In the genomic region with DNA sequence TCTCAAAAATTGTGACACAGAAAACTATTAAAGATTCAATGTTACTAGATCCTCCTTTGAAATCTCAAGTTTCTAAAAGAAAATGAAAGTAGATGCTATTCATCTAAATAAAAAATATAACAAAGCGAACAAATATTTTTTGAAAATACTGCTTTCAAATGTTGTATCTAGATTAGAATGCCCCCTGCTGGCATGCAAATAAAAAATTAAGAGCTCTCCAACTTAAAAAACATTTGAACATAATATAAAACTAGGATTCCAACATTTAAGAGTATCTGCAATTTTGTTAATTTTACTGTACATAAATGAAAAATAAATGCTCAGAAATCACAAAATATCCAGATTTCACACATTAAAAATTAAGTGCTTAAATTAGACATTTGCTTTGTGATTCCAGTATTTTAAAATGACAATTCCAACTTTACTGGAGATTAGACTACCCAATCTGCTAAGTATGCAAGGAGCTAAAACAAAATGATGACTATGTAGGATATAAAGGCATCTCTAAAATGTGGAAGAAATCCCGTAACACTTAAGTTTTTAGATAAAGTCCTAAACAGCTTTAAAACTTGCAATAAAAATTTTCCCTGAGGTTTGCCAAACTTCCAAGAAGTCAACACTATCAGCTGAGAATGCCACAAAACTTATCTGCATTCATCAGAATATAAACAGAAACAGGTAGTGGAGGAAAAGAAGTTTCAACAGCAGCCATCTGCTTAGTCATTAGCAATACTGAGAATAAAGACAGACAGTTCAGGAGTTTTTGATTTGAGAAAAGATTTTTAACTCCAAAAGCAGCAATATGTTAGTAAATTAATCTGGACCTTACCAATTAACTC, we compare ENCODE assay signal across 8 cellular contexts. TPM values are rescaled to one million over a fixed set of nuclear protein-coding genes. Genes with fewer than 3 reads are reported as not detected.
DNase-seq lines count a peak whose midpoint lies in the region; ATAC-seq, FAIRE-seq and TF ChIP-seq lines count a peak whose summit lies in the region.

No MANE protein-coding gene starts in this region.

- POLR2A ChIA-PET in A549 (lab: Yijun Ruan, JAX), result interaction anchor here (1.0 kb wide), 1 partner anchor 78 kb away, joined by 3 read pairs; no protein-coding TSS in a partner anchor

- ATAC-seq in A549 (no peak), HG03045 (IDR thresholded peaks at IDR 0.05; ENCODE audit: unreplicated experiment) (no peak)

- DNase-seq in A549 (ENCODE audit: low read depth in 1 of 2, low spot score in 1 of 2) (no peak), right atrium auricular region (ENCODE audit: low spot score) (no peak), DMS153 (lab: John Stamatoyannopoulos, UW) (no peak), NCI-H146 treated with DMSO at 0.1 percent for 48 hours (lab: John Stamatoyannopoulos, UW; ENCODE audit: unreplicated experiment) (no peak), NCI-H2029 (lab: John Stamatoyannopoulos, UW) (no peak)

- no peak overlapping the region for H3K4me3 ChIP-seq in A549
- no peak overlapping the region for H3K4me3 ChIP-seq in SU-DHL-6 (ENCODE audit: insufficient read depth, low read length, poor library complexity, severe bottlenecking)
- H3K4me3 ChIP-seq in right atrium auricular region, result no peak overlapping the region

- no peaks in the 10 kb centered on the region for H3K27me3 ChIP-seq in SU-DHL-6 (ENCODE audit: low read length)
- H3K27me3 ChIP-seq in right atrium auricular region, result no peaks in the 10 kb centered on the region

- peaks cover 94% of the 10 kb centered on the region for H3K79me2 ChIP-seq in SU-DHL-6 (ENCODE audit: insufficient read depth, low read length)

- no peak for TF ChIP-seq POLR2A in A549 (IDR thresholded peaks at IDR 0.05; ENCODE audit: low read length)

- H3K9me2 ChIP-seq in SU-DHL-6 (replicated peaks; ENCODE audit: insufficient read depth, low read length), result no peaks in the 10 kb centered on the region

- TF ChIP-seq CTCF in A549 (IDR thresholded peaks at IDR 0.05), result peak; percentile 25; the same call in 2 of the 3 replicates
- TF ChIP-seq CTCF in GM12873 (IDR thresholded peaks at IDR 0.05; ENCODE audit: insufficient read depth, low read depth, low read length, missing control alignments), result peak; percentile 15
- peak; percentile 54 for TF ChIP-seq CTCF in SU-DHL-6 (IDR thresholded peaks at IDR 0.05; ENCODE audit: insufficient read depth, low read length, poor library complexity, severe bottlenecking)
- TF ChIP-seq CTCF in right atrium auricular region (IDR thresholded peaks at IDR 0.05), result peak; percentile 29 to 55

- peaks cover 50% of the 10 kb centered on the region for H3K4me1 ChIP-seq in A549
- H3K4me1 ChIP-seq in right atrium auricular region, result peaks cover 0 to 27% of the 10 kb centered on the region in 2 donors

- 85% methylated on average over 2 of the region's 2 CpGs for WGBS in A549 (ENCODE audit: missing lambda C conversion rate)

- H3F3A ChIP-seq in SU-DHL-6 (ENCODE audit: insufficient read depth), result peaks cover 20% of the 10 kb centered on the region; the same call in 1 of the 2 replicates

- H3K4me2 ChIP-seq in A549 (no peak overlapping the region), SU-DHL-6 (ENCODE audit: low read depth, low read length, poor library complexity, severe bottlenecking) (no peak overlapping the region)

- no peak for TF ChIP-seq EP300 in A549 (IDR thresholded peaks at IDR 0.05)

- H3K36me3 ChIP-seq in SU-DHL-6 (ENCODE audit: low read length), result peaks cover 69% of the 10 kb centered on the region
- peaks cover 35% of the 10 kb centered on the region for H3K36me3 ChIP-seq in right atrium auricular region

- H4K20me1 ChIP-seq in SU-DHL-6 (ENCODE audit: low read depth, low read length), result peaks cover 77% of the 10 kb centered on the region

- 0 out of 5 replicates have a peak, but pooled peaks of 1 of the 2 experiments have one; percentile 13 for TF ChIP-seq RAD21 in A549 (conservative IDR thresholded peaks at IDR 0.05 in 1 of 2, IDR thresholded peaks at IDR 0.05 in 1 of 2)

- no peak overlapping the region for H3K9ac ChIP-seq in SU-DHL-6 (ENCODE audit: low read length)

- no peak overlapping the region for H2AFZ ChIP-seq in SU-DHL-6 (ENCODE audit: low read depth, low read length, severe bottlenecking)

- no peak for FAIRE-seq in A549 (lab: Jason Lieb, UNC)

- CTCF ChIA-PET in A549 (lab: Yijun Ruan, JAX), result interaction anchor here (1.0 to 2.2 kb wide), 4 partner anchors 12 to 81 kb away, joined by 3 to 5 read pairs (median 4); no protein-coding TSS in a partner anchor

- H3K27ac ChIP-seq in A549 (no peak overlapping the region), SU-DHL-6 (ENCODE audit: low read depth, low read length) (no peak overlapping the region), right atrium auricular region (no peak overlapping the region)

- H3K9me3 ChIP-seq in A549, result no peaks in the 10 kb centered on the region
- H3K9me3 ChIP-seq in SU-DHL-6 (ENCODE audit: insufficient read depth, low read length), result no peaks in the 10 kb centered on the region
- H3K9me3 ChIP-seq in right atrium auricular region, result no peaks in the 10 kb centered on the region

TF ChIP-seq in A549, 52 proteins besides CTCF, POLR2A, EP300 and RAD21 (continues in another document):
- TF ChIP-seq HOXB5 (CRISPR knock-in tag; IDR thresholded peaks at IDR 0.05) (no peak), TP53 (CRISPR knock-in tag; IDR thresholded peaks at IDR 0.05) (no peak), MYC (IDR thresholded peaks at IDR 0.05; ENCODE audit: borderline replicate concordance, low read length) (no peak), GATA3 (IDR thresholded peaks at IDR 0.05; ENCODE audit: borderline replicate concordance) (no peak), KDM5A (IDR thresholded peaks at IDR 0.05) (no peak), NFE2L2 (conservative IDR thresholded peaks at IDR 0.05; ENCODE audit: low read length) (no peak), TFCP2L1 (CRISPR knock-in tag; IDR thresholded peaks at IDR 0.05) (no peak), EHF (CRISPR knock-in tag; IDR thresholded peaks at IDR 0.05) (no peak), BHLHE40 (IDR thresholded peaks at IDR 0.05; ENCODE audit: low read depth, low read length) (no peak), RCOR1 (IDR thresholded peaks at IDR 0.05; ENCODE audit: low read depth, low read length) (no peak)
- TF ChIP-seq, protein P1, sequence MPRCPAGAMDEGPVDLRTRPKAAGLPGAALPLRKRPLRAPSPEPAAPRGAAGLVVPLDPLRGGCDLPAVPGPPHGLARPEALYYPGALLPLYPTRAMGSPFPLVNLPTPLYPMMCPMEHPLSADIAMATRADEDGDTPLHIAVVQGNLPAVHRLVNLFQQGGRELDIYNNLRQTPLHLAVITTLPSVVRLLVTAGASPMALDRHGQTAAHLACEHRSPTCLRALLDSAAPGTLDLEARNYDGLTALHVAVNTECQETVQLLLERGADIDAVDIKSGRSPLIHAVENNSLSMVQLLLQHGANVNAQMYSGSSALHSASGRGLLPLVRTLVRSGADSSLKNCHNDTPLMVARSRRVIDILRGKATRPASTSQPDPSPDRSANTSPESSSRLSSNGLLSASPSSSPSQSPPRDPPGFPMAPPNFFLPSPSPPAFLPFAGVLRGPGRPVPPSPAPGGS (IDR thresholded peaks at IDR 0.05), result no peak
- TF ChIP-seq, protein P2, sequence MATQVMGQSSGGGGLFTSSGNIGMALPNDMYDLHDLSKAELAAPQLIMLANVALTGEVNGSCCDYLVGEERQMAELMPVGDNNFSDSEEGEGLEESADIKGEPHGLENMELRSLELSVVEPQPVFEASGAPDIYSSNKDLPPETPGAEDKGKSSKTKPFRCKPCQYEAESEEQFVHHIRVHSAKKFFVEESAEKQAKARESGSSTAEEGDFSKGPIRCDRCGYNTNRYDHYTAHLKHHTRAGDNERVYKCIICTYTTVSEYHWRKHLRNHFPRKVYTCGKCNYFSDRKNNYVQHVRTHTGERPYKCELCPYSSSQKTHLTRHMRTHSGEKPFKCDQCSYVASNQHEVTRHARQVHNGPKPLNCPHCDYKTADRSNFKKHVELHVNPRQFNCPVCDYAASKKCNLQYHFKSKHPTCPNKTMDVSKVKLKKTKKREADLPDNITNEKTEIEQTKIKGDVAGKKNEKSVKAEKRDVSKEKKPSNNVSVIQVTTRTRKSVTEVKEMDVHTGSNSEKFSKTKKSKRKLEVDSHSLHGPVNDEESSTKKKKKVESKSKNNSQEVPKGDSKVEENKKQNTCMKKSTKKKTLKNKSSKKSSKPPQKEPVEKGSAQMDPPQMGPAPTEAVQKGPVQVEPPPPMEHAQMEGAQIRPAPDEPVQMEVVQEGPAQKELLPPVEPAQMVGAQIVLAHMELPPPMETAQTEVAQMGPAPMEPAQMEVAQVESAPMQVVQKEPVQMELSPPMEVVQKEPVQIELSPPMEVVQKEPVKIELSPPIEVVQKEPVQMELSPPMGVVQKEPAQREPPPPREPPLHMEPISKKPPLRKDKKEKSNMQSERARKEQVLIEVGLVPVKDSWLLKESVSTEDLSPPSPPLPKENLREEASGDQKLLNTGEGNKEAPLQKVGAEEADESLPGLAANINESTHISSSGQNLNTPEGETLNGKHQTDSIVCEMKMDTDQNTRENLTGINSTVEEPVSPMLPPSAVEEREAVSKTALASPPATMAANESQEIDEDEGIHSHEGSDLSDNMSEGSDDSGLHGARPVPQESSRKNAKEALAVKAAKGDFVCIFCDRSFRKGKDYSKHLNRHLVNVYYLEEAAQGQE (IDR thresholded peaks at IDR 0.05), result no peak
- TF ChIP-seq, protein P3, sequence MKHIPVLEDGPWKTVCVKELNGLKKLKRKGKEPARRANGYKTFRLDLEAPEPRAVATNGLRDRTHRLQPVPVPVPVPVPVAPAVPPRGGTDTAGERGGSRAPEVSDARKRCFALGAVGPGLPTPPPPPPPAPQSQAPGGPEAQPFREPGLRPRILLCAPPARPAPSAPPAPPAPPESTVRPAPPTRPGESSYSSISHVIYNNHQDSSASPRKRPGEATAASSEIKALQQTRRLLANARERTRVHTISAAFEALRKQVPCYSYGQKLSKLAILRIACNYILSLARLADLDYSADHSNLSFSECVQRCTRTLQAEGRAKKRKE (CRISPR knock-in tag; IDR thresholded peaks at IDR 0.05; ENCODE audit: low read depth), result no peak
- TF ChIP-seq, protein P4, sequence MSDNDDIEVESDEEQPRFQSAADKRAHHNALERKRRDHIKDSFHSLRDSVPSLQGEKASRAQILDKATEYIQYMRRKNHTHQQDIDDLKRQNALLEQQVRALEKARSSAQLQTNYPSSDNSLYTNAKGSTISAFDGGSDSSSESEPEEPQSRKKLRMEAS (IDR thresholded peaks at IDR 0.05), result no peak

RNA-seq across cellular contexts. Expression of a gene that starts 32.6 kb away (rescaled TPM):
- 171 and 189 TPM in 2 replicates for polyA plus RNA-seq in A549 (2011; rRNA removed)
- 57.7 and 60.1 TPM in 2 replicates for polyA plus RNA-seq in A549 (2012; cell fraction: cytosol; rRNA removed)
- 62.8 and 107 TPM in 2 replicates for polyA plus RNA-seq in A549 (2012; cell fraction: nucleus; rRNA removed)
- 153 to 154 TPM (median 154 TPM) in 3 replicates for polyA plus RNA-seq in A549 (2017; fragmentation: RNase III; extraction: RNeasy Plus Mini Kit Qiagen cat#74134 plus additional on column Dnase treatment)
- polyA minus RNA-seq in A549 (2011; rRNA and poly(A)+ RNA removed), result 125 and 131 TPM in 2 replicates
- total RNA-seq in right atrium auricular region, result 10 to 100 TPM; 59.7 to 62.4 TPM
